Comparison of ENCODE assay signal across 21 cellular contexts in the genomic region with DNA sequence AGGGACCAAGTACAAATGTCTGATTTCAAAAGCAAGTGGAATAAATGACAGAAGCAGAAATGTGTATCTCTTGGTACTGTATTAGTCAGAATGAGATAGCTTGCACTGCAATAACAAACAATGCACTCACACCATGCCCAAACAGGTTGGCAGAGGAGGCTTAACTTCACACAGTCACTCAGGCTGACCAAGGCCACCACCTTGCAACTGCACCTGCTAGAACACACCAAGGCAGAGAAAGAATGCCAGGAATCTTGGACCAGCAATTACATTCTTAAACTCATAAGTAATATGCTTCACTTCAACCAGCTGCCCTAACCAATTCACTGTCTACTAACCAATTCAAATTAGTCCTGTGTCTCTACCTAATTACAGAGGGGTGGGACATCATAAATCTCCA.
"Had no signal": no experiment of that assay in that cellular context is flagged by ENCODE, and none has a peak within 500 bp of the region (broad histone marks: within the 10 kb centered on the region; RNA-seq: fewer than 3 reads in every experiment).

No MANE protein-coding gene starts in this region.

- H3K27me3 ChIP-seq: left lung, right lobe of liver, stomach, tibial artery had no signal

- ATAC-seq: activated naive CD8-positive, alpha-beta T cell treated with anti-CD3 and anti-CD28 coated beads, Interleukin-2, amount 50 U/mL, for 24 hours; heart right ventricle; left lung; lower lobe of right lung; right lobe of liver; stimulated activated naive B cell treated with anti-CD40 and anti-IgM and Interleukin-4, amounts not matched to agents 10 μg/mL and 1 μg/mL and 100 μg/mL, for 72 hours had no signal

- H3K27ac ChIP-seq: coronary artery, dorsolateral prefrontal cortex, heart right ventricle, left lung, lower lobe of right lung, right lobe of liver, stomach, tibial artery had no signal

- H3K4me1 ChIP-seq: heart right ventricle, left lung, lower lobe of right lung, right lobe of liver, tibial artery had no signal

- DNase-seq: activated CD4-positive, alpha-beta T cell treated with anti-CD3 and anti-CD28 coated beads for 4 hours; activated CD4-positive, alpha-beta T cell treated with anti-CD3 and anti-CD28 coated beads, Interleukin-2, amount 50 U/mL, for 48 hours; activated CD4-positive, CD25-positive, alpha-beta regulatory T cell; activated CD8-positive, alpha-beta memory T cell treated with anti-CD3 and anti-CD28 coated beads for 24 hours; activated gamma-delta T cell treated with Interleukin-2 at 50 U/mL for 16 hours; activated naive CD8-positive, alpha-beta T cell treated with anti-CD3 and anti-CD28 coated beads, Interleukin-2, amount 50 U/mL, for 24 hours; amygdala; dorsolateral prefrontal cortex; effector memory CD4-positive, alpha-beta T cell; foreskin fibroblast; heart right ventricle; kidney glomerular epithelial cell; left lung; lower lobe of right lung; posterior cingulate gyrus; right lobe of liver; small intestine; stimulated activated naive B cell treated with anti-CD40 and anti-IgM and Interleukin-4, amounts not matched to agents 10 μg/mL and 1 μg/mL and 100 μg/mL, for 72 hours; stomach; tibial artery had no signal

- H3K9me3 ChIP-seq: left lung, lower lobe of right lung, right lobe of liver, stomach, tibial artery had no signal

- H3K4me3 ChIP-seq: coronary artery, dorsolateral prefrontal cortex, heart right ventricle, left lung, lower lobe of right lung, right lobe of liver, stomach, tibial artery had no signal

- H3K36me3 ChIP-seq: heart right ventricle, left lung, lower lobe of right lung, right lobe of liver, stomach, tibial artery had no signal
